In the genomic region with DNA sequence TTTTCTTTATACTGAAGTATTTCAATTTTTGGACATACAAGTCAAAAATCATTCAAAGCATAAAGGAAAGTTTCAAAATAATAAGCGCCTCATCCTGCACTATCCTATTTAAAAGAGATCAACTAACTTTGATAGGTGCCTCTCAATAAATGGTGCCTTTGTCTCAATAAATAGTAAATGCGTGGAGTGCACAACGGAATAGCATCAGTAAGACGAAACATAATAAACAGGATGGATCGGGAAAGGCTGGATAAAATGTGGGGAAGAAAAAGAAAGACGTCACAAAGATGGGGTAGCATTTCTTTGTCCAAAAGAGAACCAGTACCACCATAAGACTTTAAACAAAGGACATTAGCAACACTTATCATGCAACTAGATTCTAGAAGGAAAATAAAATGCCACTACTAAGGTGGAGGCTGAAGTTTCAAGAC, we compare ENCODE assay signal across 8 cellular contexts. TPM values are rescaled to one million over a fixed set of nuclear protein-coding genes. Genes with fewer than 3 reads are reported as not detected.
A peak's percentile ranks its signal among the peaks of the same experiment; 100 is the strongest.
DNase-seq lines count a peak whose midpoint lies in the region; ATAC-seq and TF ChIP-seq lines count a peak whose summit lies in the region.

No MANE protein-coding gene starts in this region.

- H3K9me3 ChIP-seq in left lung (no peaks in the 10 kb centered on the region), thymus (ENCODE audit: control insufficient read depth) (no peaks in the 10 kb centered on the region)

- peak overlapping the region; percentile 58 for H3K4me3 Mint-ChIP-seq in activated CD8-positive, alpha-beta memory T cell treated with anti-CD3 and anti-CD28 coated beads, Interleukin-2, amount 10 ng/mL, durations not matched to agents 7 days and 5 days
- H3K4me3 Mint-ChIP-seq in activated naive CD8-positive, alpha-beta T cell treated with anti-CD3 and anti-CD28 coated beads, Interleukin-2, amount 10 ng/mL, durations not matched to agents 7 days and 5 days, result peak overlapping the region; percentile 84

- CTCF ChIA-PET in activated CD8-positive, alpha-beta memory T cell treated with anti-CD3 and anti-CD28 coated beads, Interleukin-2, amount 10 ng/mL, durations not matched to agents 7 days and 5 days (lab: Charles Lee), result no interaction called here

- H3K4me1 Mint-ChIP-seq in activated CD8-positive, alpha-beta memory T cell treated with anti-CD3 and anti-CD28 coated beads, Interleukin-2, amount 10 ng/mL, durations not matched to agents 7 days and 5 days, result peaks cover 13% of the 10 kb centered on the region
- peaks cover 14% of the 10 kb centered on the region for H3K4me1 Mint-ChIP-seq in activated naive CD8-positive, alpha-beta T cell treated with anti-CD3 and anti-CD28 coated beads, Interleukin-2, amount 10 ng/mL, durations not matched to agents 7 days and 5 days

- no peak for ATAC-seq in activated CD8-positive, alpha-beta memory T cell treated with anti-CD3 and anti-CD28 coated beads, Interleukin-2, amount 10 ng/mL, durations not matched to agents 7 days and 5 days
- no peak for ATAC-seq in activated naive CD8-positive, alpha-beta T cell treated with anti-CD3 and anti-CD28 coated beads, Interleukin-2, amount 10 ng/mL, durations not matched to agents 7 days and 5 days (ENCODE audit: low read depth)
- ATAC-seq in left lung, result no peak

- no peak for TF ChIP-seq CTCF in left lung (IDR thresholded peaks at IDR 0.05)

- H3K27ac Mint-ChIP-seq in activated CD8-positive, alpha-beta memory T cell treated with anti-CD3 and anti-CD28 coated beads, Interleukin-2, amount 10 ng/mL, durations not matched to agents 7 days and 5 days, result no peak overlapping the region
- no peak overlapping the region for H3K27ac Mint-ChIP-seq in activated naive CD8-positive, alpha-beta T cell treated with anti-CD3 and anti-CD28 coated beads, Interleukin-2, amount 10 ng/mL, durations not matched to agents 7 days and 5 days

- H3K4me1 ChIP-seq in left lung, result peaks cover 3 to 25% of the 10 kb centered on the region in 2 donors
- no peaks in the 10 kb centered on the region for H3K4me1 ChIP-seq in thymus (ENCODE audit: control insufficient read depth, insufficient read depth, low read length)

- peaks cover 39% of the 10 kb centered on the region for H3K27me3 Mint-ChIP-seq in activated CD8-positive, alpha-beta memory T cell treated with anti-CD3 and anti-CD28 coated beads, Interleukin-2, amount 10 ng/mL, durations not matched to agents 7 days and 5 days
- peaks cover 40% of the 10 kb centered on the region for H3K27me3 Mint-ChIP-seq in activated naive CD8-positive, alpha-beta T cell treated with anti-CD3 and anti-CD28 coated beads, Interleukin-2, amount 10 ng/mL, durations not matched to agents 7 days and 5 days

- H3K27ac ChIP-seq in left lung, result peak overlapping the region; percentile 60 to 67
- H3K27ac ChIP-seq in thymus (ENCODE audit: low read depth), result no peak overlapping the region

- H3K27me3 ChIP-seq in left lung, result peaks cover 3 to 37% of the 10 kb centered on the region in 2 donors
- peaks cover 3% of the 10 kb centered on the region for H3K27me3 ChIP-seq in thymus (ENCODE audit: control insufficient read depth, insufficient read depth)

- H3K9me3 Mint-ChIP-seq in activated CD8-positive, alpha-beta memory T cell treated with anti-CD3 and anti-CD28 coated beads, Interleukin-2, amount 10 ng/mL, durations not matched to agents 7 days and 5 days (ENCODE audit: low read depth), result no peaks in the 10 kb centered on the region
- no peaks in the 10 kb centered on the region for H3K9me3 Mint-ChIP-seq in activated naive CD8-positive, alpha-beta T cell treated with anti-CD3 and anti-CD28 coated beads, Interleukin-2, amount 10 ng/mL, durations not matched to agents 7 days and 5 days

- DNase-seq in activated CD8-positive, alpha-beta memory T cell treated with anti-CD3 and anti-CD28 coated beads, Interleukin-2, amount 10 ng/mL, durations not matched to agents 7 days and 5 days, result no peak
- no peak for DNase-seq in activated CD8-positive, alpha-beta memory T cell treated with anti-CD3 and anti-CD28 coated beads, Interleukin-2, amount 50 U/mL, for 48 hours
- no peak for DNase-seq in activated naive CD8-positive, alpha-beta T cell treated with anti-CD3 and anti-CD28 coated beads, Interleukin-2, amount 10 ng/mL, durations not matched to agents 7 days and 5 days
- DNase-seq in left lung (no peak), COLO668 (lab: John Stamatoyannopoulos, UW; ENCODE audit: unreplicated experiment) (no peak), SHP77 (lab: John Stamatoyannopoulos, UW) (no peak), SHP77 treated with DMSO at 0.1 percent for 48 hours (lab: John Stamatoyannopoulos, UW) (no peak)

- POLR2A ChIA-PET in activated naive CD8-positive, alpha-beta T cell treated with anti-CD3 and anti-CD28 coated beads, Interleukin-2, amount 10 ng/mL, durations not matched to agents 7 days and 5 days (lab: Charles Lee), result no interaction called here

- no peaks in the 10 kb centered on the region for H3K36me3 Mint-ChIP-seq in activated CD8-positive, alpha-beta memory T cell treated with anti-CD3 and anti-CD28 coated beads, Interleukin-2, amount 10 ng/mL, durations not matched to agents 7 days and 5 days
- H3K36me3 Mint-ChIP-seq in activated naive CD8-positive, alpha-beta T cell treated with anti-CD3 and anti-CD28 coated beads, Interleukin-2, amount 10 ng/mL, durations not matched to agents 7 days and 5 days, result peaks cover 1% of the 10 kb centered on the region

- H3K4me3 ChIP-seq in left lung (peak overlapping the region; percentile 36 to 60), thymus (ENCODE audit: low read length) (peak overlapping the region; percentile 78)

- H3K36me3 ChIP-seq in left lung (no peaks in the 10 kb centered on the region), thymus (ENCODE audit: control insufficient read depth, insufficient read depth) (no peaks in the 10 kb centered on the region)

- intact Hi-C loops in left lung (cut with DNase I), result no loop called here

- WGBS in thymus, result 87% methylated on average over 6 of the region's 6 CpGs

RNA-seq across cellular contexts. Expression of a gene that starts 0.6 kb away (rescaled TPM):
- 1 to 10 TPM; 1.1 to 1.3 TPM for total RNA-seq in activated CD8-positive, alpha-beta memory T cell treated with anti-CD3 and anti-CD28 coated beads, Interleukin-2, amount 10 ng/mL, durations not matched to agents 7 days and 5 days
- total RNA-seq in activated naive CD8-positive, alpha-beta T cell treated with anti-CD3 and anti-CD28 coated beads, Interleukin-2, amount 10 ng/mL, durations not matched to agents 7 days and 5 days, result 1 to 10 TPM; 1.4 to 1.6 TPM
- 1 to 10 TPM; 4.3 to 6.1 TPM for total RNA-seq in left lung
- 7.1 TPM for polyA plus RNA-seq in thymus
